In genomic region chr19:14432817-14433453, GRCh38 we compare ENCODE assay signal across 1 cellular context.
TF ChIP-seq lines count a peak whose summit lies in the region.

PKN1 (plus strand) TSS chr19:14433306; CDS start chr19:14433522, 216 bp downstream.

TF ChIP-seq in HepG2, 621 proteins besides CTCF, POLR2A, EP300 and RAD21 (continued from another document and continues in another):
- TF ChIP-seq MEIS2 (CRISPR knock-in tag; IDR thresholded peaks at IDR 0.05) (no peak), ZNF619 (CRISPR knock-in tag; IDR thresholded peaks at IDR 0.05) (no peak), SNAPC4 (CRISPR knock-in tag; IDR thresholded peaks at IDR 0.05) (no peak), NFIB (CRISPR knock-in tag; IDR thresholded peaks at IDR 0.05; ENCODE audit: borderline replicate concordance) (no peak), ZNF713 (CRISPR knock-in tag; IDR thresholded peaks at IDR 0.05) (0 out of 2 replicates have a peak, but pooled peaks have one; percentile 18), ZNF775 (CRISPR knock-in tag; IDR thresholded peaks at IDR 0.05; ENCODE audit: borderline replicate concordance) (no peak), MLXIP (CRISPR knock-in tag; IDR thresholded peaks at IDR 0.05; ENCODE audit: borderline replicate concordance) (no peak), ZBTB44 (CRISPR knock-in tag; IDR thresholded peaks at IDR 0.05) (no peak), TEAD3 (CRISPR knock-in tag; optimal IDR thresholded peaks at IDR 0.05; ENCODE audit: borderline replicate concordance) (no peak), ZNF687 (CRISPR knock-in tag; IDR thresholded peaks at IDR 0.05) (peak; percentile 30; the same call in 1 of the 2 replicates), UBTF (CRISPR knock-in tag; IDR thresholded peaks at IDR 0.05) (no peak), ZNF318 (CRISPR knock-in tag; IDR thresholded peaks at IDR 0.05) (no peak), ZNF776 (CRISPR knock-in tag; IDR thresholded peaks at IDR 0.05) (no peak), ZBTB42 (CRISPR knock-in tag; IDR thresholded peaks at IDR 0.05) (no peak), ARID5B (CRISPR knock-in tag; IDR thresholded peaks at IDR 0.05) (no peak)
